23 cellular contexts compared by ENCODE assay signal in genomic region chr2:238692562-238692961, GRCh38.
"Had no signal": no experiment of that assay in that cellular context is flagged by ENCODE, and none has a peak within 500 bp of the region (broad histone marks: within the 10 kb centered on the region; RNA-seq: fewer than 3 reads in every experiment).

No MANE protein-coding gene starts in this region.

- H3K9me3 Mint-ChIP-seq: effector memory CD8-positive, alpha-beta T cell; natural killer cell; stimulated activated naive B cell treated with anti-CD40 and anti-IgM and Interleukin-4, amounts not matched to agents 10 μg/mL and 1 μg/mL and 100 μg/mL, for 72 hours; stimulated activated naive CD8-positive, alpha-beta T cell treated with anti-CD3 and anti-CD28 coated beads, Interleukin-15, Interleukin-2, amounts not matched to agents 100 ng/mL and 50 ng/mL, for 24 hours had no signal

- H3K4me3 Mint-ChIP-seq: effector memory CD8-positive, alpha-beta T cell; natural killer cell; stimulated activated naive B cell treated with anti-CD40 and anti-IgM and Interleukin-4, amounts not matched to agents 10 μg/mL and 1 μg/mL and 100 μg/mL, for 72 hours; stimulated activated naive CD8-positive, alpha-beta T cell treated with anti-CD3 and anti-CD28 coated beads, Interleukin-15, Interleukin-2, amounts not matched to agents 100 ng/mL and 50 ng/mL, for 24 hours had no signal

- DNase-seq: cerebellar nuclear complex; cortex of kidney; effector memory CD8-positive, alpha-beta T cell; erythroblast; gastrocnemius medialis; heart left ventricle; left ventricle myocardium superior; lower lobe of right lung; natural killer cell; right cardiac atrium; sigmoid colon; spleen; stimulated activated CD4-positive, alpha-beta T cell treated with anti-CD3 and anti-CD28 coated beads, Interleukin-2, amount 100 ng/mL, for 48 hours; stimulated activated naive B cell treated with anti-CD40 and anti-IgM and Interleukin-4, amounts not matched to agents 10 μg/mL and 1 μg/mL and 100 μg/mL, for 72 hours; transverse colon; upper lobe of right lung had no signal

- H3K27ac ChIP-seq: gastrocnemius medialis, heart left ventricle, hepatocyte, lower lobe of right lung, neutrophil, parathyroid adenoma, prostate gland, sigmoid colon, spleen, transverse colon, upper lobe of right lung, uterus had no signal

- H3K9me3 ChIP-seq: gastrocnemius medialis, heart left ventricle, lower lobe of right lung, neutrophil, prostate gland, sigmoid colon, spleen, transverse colon, upper lobe of right lung, uterus had no signal

- H3K27me3 ChIP-seq: heart left ventricle, hepatocyte, sigmoid colon, transverse colon, upper lobe of right lung, uterus had no signal

- H3K4me1 Mint-ChIP-seq: natural killer cell; stimulated activated naive B cell treated with anti-CD40 and anti-IgM and Interleukin-4, amounts not matched to agents 10 μg/mL and 1 μg/mL and 100 μg/mL, for 72 hours had no signal

- H3K4me1 ChIP-seq: gastrocnemius medialis, lower lobe of right lung, parathyroid adenoma, prostate gland, spleen, upper lobe of right lung had no signal

- H3K36me3 Mint-ChIP-seq: natural killer cell; stimulated activated naive B cell treated with anti-CD40 and anti-IgM and Interleukin-4, amounts not matched to agents 10 μg/mL and 1 μg/mL and 100 μg/mL, for 72 hours had no signal

- H3K36me3 ChIP-seq: gastrocnemius medialis, heart left ventricle, lower lobe of right lung, neutrophil, prostate gland, sigmoid colon, spleen, transverse colon, upper lobe of right lung, uterus had no signal

- H3K27ac Mint-ChIP-seq: effector memory CD8-positive, alpha-beta T cell; natural killer cell; stimulated activated naive B cell treated with anti-CD40 and anti-IgM and Interleukin-4, amounts not matched to agents 10 μg/mL and 1 μg/mL and 100 μg/mL, for 72 hours; stimulated activated naive CD8-positive, alpha-beta T cell treated with anti-CD3 and anti-CD28 coated beads, Interleukin-15, Interleukin-2, amounts not matched to agents 100 ng/mL and 50 ng/mL, for 24 hours had no signal

- H3K4me3 ChIP-seq: gastrocnemius medialis, heart left ventricle, hepatocyte, lower lobe of right lung, prostate gland, sigmoid colon, skin epidermis, spleen, transverse colon, upper lobe of right lung, uterus had no signal
